18 cellular contexts compared by ENCODE assay signal in genomic region chr7:128041203-128041602, GRCh38. TPM values are rescaled to one million over a fixed set of nuclear protein-coding genes. Genes with fewer than 3 reads are reported as not detected.
DNase-seq lines count a peak whose midpoint lies in the region; ATAC-seq, FAIRE-seq and TF ChIP-seq lines count a peak whose summit lies in the region.
"Had no signal": no experiment of that assay in that cellular context is flagged by ENCODE, and none has a peak within 500 bp of the region (broad histone marks: within the 10 kb centered on the region; RNA-seq: fewer than 3 reads in every experiment).

No MANE protein-coding gene starts in this region.

- ATAC-seq in PC-3 (peak; percentile 61), HG03571 (IDR thresholded peaks at IDR 0.05; ENCODE audit: unreplicated experiment) (no peak), HG03135 (IDR thresholded peaks at IDR 0.05; ENCODE audit: unreplicated experiment) (no peak)
- ATAC-seq: WTC11 had no signal

- H3K4me3 Mint-ChIP-seq in progenitor cell of endocrine pancreas (ENCODE audit: low read depth) = no peak overlapping the region
- no peak overlapping the region for H3K4me3 Mint-ChIP-seq in CD14-positive monocyte
- H3K4me3 Mint-ChIP-seq: neural crest cell, WTC11 had no signal

- H3K9me3 Mint-ChIP-seq in progenitor cell of endocrine pancreas (ENCODE audit: low read depth) (no peaks in the 10 kb centered on the region), CD14-positive monocyte (no peaks in the 10 kb centered on the region)
- H3K9me3 Mint-ChIP-seq: neural crest cell, WTC11 had no signal

- no peaks in the 10 kb centered on the region for H3K9me1 ChIP-seq in endothelial cell of umbilical vein (replicated peaks; ENCODE audit: control insufficient read depth, extremely low read depth, insufficient read depth, low read length)

- peaks cover 6% of the 10 kb centered on the region for H3K4me1 Mint-ChIP-seq in progenitor cell of endocrine pancreas (ENCODE audit: low read depth)
- H3K4me1 Mint-ChIP-seq in CD14-positive monocyte = peaks cover 21% of the 10 kb centered on the region

- TF ChIP-seq POLR2A in endothelial cell of umbilical vein (IDR thresholded peaks at IDR 0.05; ENCODE audit: low read depth, low read length) = no peak

- H3K36me3 Mint-ChIP-seq in progenitor cell of endocrine pancreas (ENCODE audit: insufficient read depth) (no peaks in the 10 kb centered on the region), CD14-positive monocyte (peaks cover 18 to 27% of the 10 kb centered on the region in 2 donors)
- H3K36me3 Mint-ChIP-seq: WTC11 had no signal

- H3K27ac Mint-ChIP-seq in progenitor cell of endocrine pancreas = peak overlapping the region; percentile 24
- H3K27ac Mint-ChIP-seq in CD14-positive monocyte = no peak overlapping the region
- H3K27ac Mint-ChIP-seq: WTC11 had no signal

- no peak overlapping the region for H3K4me3 ChIP-seq in PC-3 (ENCODE audit: low read length)
- no peak overlapping the region for H3K4me3 ChIP-seq in endothelial cell of umbilical vein (replicated peaks in 1 of 3; ENCODE audit: insufficient read depth in 1 of 3, low read depth in 1 of 3, low read length in 3 of 3)
- H3K4me3 ChIP-seq: ascending aorta had no signal

- H3K9me2 ChIP-seq in PC-3 (replicated peaks; ENCODE audit: low read length) = no peaks in the 10 kb centered on the region

- H3K4me2 ChIP-seq in PC-3 (ENCODE audit: low read length) (peak overlapping the region; percentile 47; the same call in 1 of the 2 replicates), endothelial cell of umbilical vein (ENCODE audit: insufficient read depth, low read length) (no peak overlapping the region)

- dilution Hi-C loops in endothelial cell of umbilical vein (cut with MboI; ENCODE audit: extremely low pct_ligation_motif_present, low sequenced_read_pairs) = no loop called here

- no peaks in the 10 kb centered on the region for H3K27me3 Mint-ChIP-seq in progenitor cell of endocrine pancreas
- no peaks in the 10 kb centered on the region for H3K27me3 Mint-ChIP-seq in CD14-positive monocyte (ENCODE audit: low read depth in 3 of 3)

- H4K20me1 ChIP-seq in PC-3 (ENCODE audit: low read length) (peaks cover 9% of the 10 kb centered on the region; the same call in 1 of the 2 replicates), endothelial cell of umbilical vein (replicated peaks; ENCODE audit: control insufficient read depth, extremely low read depth, insufficient read depth, low read length) (peaks cover 7% of the 10 kb centered on the region)

- H3K36me3 ChIP-seq in PC-3 (ENCODE audit: low read depth, low read length) = peaks cover 10% of the 10 kb centered on the region
- peaks cover 0 to 3% of the 10 kb centered on the region in 2 experiments for H3K36me3 ChIP-seq in endothelial cell of umbilical vein (ENCODE audit: control insufficient read depth in 2 of 2, extremely low read depth in 1 of 2, insufficient read depth in 2 of 2, low read length in 2 of 2)
- H3K36me3 ChIP-seq: ascending aorta had no signal

- H3K9ac ChIP-seq in PC-3 (ENCODE audit: low read length) = no peak overlapping the region
- H3K9ac ChIP-seq in endothelial cell of umbilical vein (replicated peaks; ENCODE audit: extremely low read depth, insufficient read depth, low read length) = no peak overlapping the region

- H3K9me3 ChIP-seq in PC-3 (ENCODE audit: low read length) = no peaks in the 10 kb centered on the region
- no peaks in the 10 kb centered on the region for H3K9me3 ChIP-seq in endothelial cell of umbilical vein (replicated peaks; ENCODE audit: control insufficient read depth, insufficient read depth, low read length)
- H3K9me3 ChIP-seq: ascending aorta had no signal

- peaks cover 14% of the 10 kb centered on the region for H3K4me1 ChIP-seq in PC-3 (ENCODE audit: insufficient read depth, low read length)
- H3K4me1 ChIP-seq in endothelial cell of umbilical vein (ENCODE audit: control insufficient read depth, extremely low read depth, insufficient read depth, low read length) = peaks cover 18% of the 10 kb centered on the region
- H3K4me1 ChIP-seq: ascending aorta had no signal

- no TSS peak for BruUV-seq in PC-3 (replicated peaks; lab: Mats Ljungman, UMichigan)
- BruUV-seq in endothelial cell of umbilical vein (replicated peaks; lab: Mats Ljungman, UMichigan) = no TSS peak

- H3K27me3 ChIP-seq in PC-3 (ENCODE audit: low read length) = no peaks in the 10 kb centered on the region
- H3K27me3 ChIP-seq in endothelial cell of umbilical vein (ENCODE audit: control insufficient read depth in 2 of 2, insufficient read depth in 2 of 2, low read length in 2 of 2) = no peaks in the 10 kb centered on the region
- H3K27me3 ChIP-seq: ascending aorta had no signal

- H2AFZ ChIP-seq in PC-3 (ENCODE audit: low read length) (no peak overlapping the region), endothelial cell of umbilical vein (ENCODE audit: low read depth, low read length) (no peak overlapping the region)

- H3F3A ChIP-seq in PC-3 (ENCODE audit: low read length, unreplicated experiment) = no peaks in the 10 kb centered on the region

- POLR2A ChIA-PET in PC-3 (lab: Charles Lee; ENCODE audit: unreplicated experiment) (no interaction called here), endothelial cell of umbilical vein (lab: Charles Lee) (no interaction called here)

- intact Hi-C loops in PC-3 (cut with micrococcal nuclease) = no loop called here
- intact Hi-C loops in endothelial cell of umbilical vein (cut with micrococcal nuclease) = no loop called here
- intact Hi-C loops in CD14-positive monocyte (cut with micrococcal nuclease) = no loop called here

- no peak overlapping the region for H3K27ac ChIP-seq in PC-3 (ENCODE audit: low read length)
- no peak overlapping the region for H3K27ac ChIP-seq in endothelial cell of umbilical vein (ENCODE audit: insufficient read depth, low read depth, low read length)
- H3K27ac ChIP-seq: ascending aorta had no signal

- H3K79me2 ChIP-seq in PC-3 (ENCODE audit: low read length) (no peaks in the 10 kb centered on the region), endothelial cell of umbilical vein (ENCODE audit: control insufficient read depth, insufficient read depth, low read length) (peaks cover 4% of the 10 kb centered on the region)

- DNase-seq in EL (peak; percentile 89), PC-3 (peak; percentile 80), endothelial cell of umbilical vein (ENCODE audit: low read depth, low spot score) (peak; percentile 44), progenitor cell of endocrine pancreas (ENCODE audit: low spot score, unreplicated experiment) (no peak), CD14-positive monocyte (ENCODE audit: low spot score) (no peak), T-helper 2 cell (no peak)
- DNase-seq: DMS153; foreskin melanocyte; NCI-H1092 treated with DMSO at 0.1 percent for 48 hours; NCI-H526; SHP77; stimulated activated CD4-positive, alpha-beta T cell treated with anti-CD3 and anti-CD28 coated beads, Interleukin-1b, Interleukin-23, amount 100 ng/mL, for 48 hours; stimulated activated naive CD4-positive, alpha-beta T cell had no signal

- peak; percentile 64 for FAIRE-seq in endothelial cell of umbilical vein (lab: Jason Lieb, UNC)

- TF ChIP-seq CTCF in PC-3 (conservative IDR thresholded peaks at IDR 0.05; ENCODE audit: low read depth, low read length) = no peak
- TF ChIP-seq CTCF in endothelial cell of umbilical vein (IDR thresholded peaks at IDR 0.05; ENCODE audit: extremely low read depth in 1 of 2, insufficient read depth in 1 of 2, low read depth in 1 of 2, low read length in 2 of 2) = no peak
- no peak for TF ChIP-seq CTCF in progenitor cell of endocrine pancreas (IDR thresholded peaks at IDR 0.05; ENCODE audit: unreplicated experiment)
- TF ChIP-seq CTCF in CD14-positive monocyte (IDR thresholded peaks at IDR 0.05) = no peak

- CTCF ChIA-PET in PC-3 (lab: Charles Lee) = no interaction called here
- CTCF ChIA-PET in endothelial cell of umbilical vein (lab: Charles Lee) = interaction anchor here (1.2 to 2.7 kb wide), 5 partner anchors 11 to 333 kb away, joined by 3 to 9 read pairs (median 3); no protein-coding TSS in a partner anchor

TF ChIP-seq in endothelial cell of umbilical vein, 7 proteins besides CTCF, POLR2A, EP300 and RAD21:
- peak; percentile 58 for TF ChIP-seq FOS (IDR thresholded peaks at IDR 0.05; ENCODE audit: borderline replicate concordance, insufficient read depth, low read length)
- peak; percentile 12 for TF ChIP-seq JUN (IDR thresholded peaks at IDR 0.05; ENCODE audit: borderline replicate concordance, insufficient read depth, insufficient read length, low read depth)
- TF ChIP-seq MYC (IDR thresholded peaks at IDR 0.05; ENCODE audit: low read depth, low read length) = no peak

RNA-seq across cellular contexts. Expression of gene LRRC4, which starts 10.0 kb away (rescaled TPM):
- total RNA-seq in PC-3 (2014; rRNA removed) (0.26 TPM in 1 of 2 replicates, not detected in the other), endothelial cell of umbilical vein (3.8 and 7.1 TPM in 2 replicates), progenitor cell of endocrine pancreas (15.9 and 19.4 TPM in 2 replicates)
- polyA plus RNA-seq in endothelial cell of umbilical vein (4.2 and 5.1 TPM in 2 replicates), CD14-positive monocyte (under 1 TPM; 0.12 to 0.91 TPM)
- polyA plus RNA-seq in endothelial cell of umbilical vein (2011; cell fraction: cytosol; rRNA removed) = 2.9 and 3.0 TPM in 2 replicates
- 1.9 and 2.6 TPM in 2 replicates for polyA plus RNA-seq in endothelial cell of umbilical vein (2011; cell fraction: nucleus; rRNA removed)
- 0.50 and 0.70 TPM in 2 replicates for polyA plus RNA-seq in endothelial cell of umbilical vein (2012)
- 5.0 and 5.1 TPM in 2 replicates for polyA minus RNA-seq in endothelial cell of umbilical vein
- not detected for polyA minus RNA-seq in endothelial cell of umbilical vein (2011; cell fraction: cytosol; rRNA and poly(A)+ RNA removed)
- 2.7 and 4.1 TPM in 2 replicates for polyA minus RNA-seq in endothelial cell of umbilical vein (2011; cell fraction: nucleus; rRNA and poly(A)+ RNA removed)

Comparison
In these comparisons a context has a peak if more than half of its experiments do, and no peak if none do; other contexts are left out.
1. DNase-seq: peak in EL (single experiment), PC-3 (single experiment) and endothelial cell of umbilical vein (single experiment); none in progenitor cell of endocrine pancreas (single experiment), CD14-positive monocyte (single experiment) and T-helper 2 cell (0 of 5).